In genomic region chr10:49139866-49140195, GRCh38 we compare ENCODE assay signal across 12 cellular contexts. TPM values are rescaled to one million over a fixed set of nuclear protein-coding genes. Genes with fewer than 3 reads are reported as not detected.
DNase-seq lines count a peak whose midpoint lies in the region; ATAC-seq and TF ChIP-seq lines count a peak whose summit lies in the region.
"Had no signal": no experiment of that assay in that cellular context is flagged by ENCODE, and none has a peak within 500 bp of the region (broad histone marks: within the 10 kb centered on the region; RNA-seq: fewer than 3 reads in every experiment).

No MANE protein-coding gene starts in this region.

- no peak overlapping the region for H3K27ac Mint-ChIP-seq in effector memory CD8-positive, alpha-beta T cell
- H3K27ac Mint-ChIP-seq: activated CD4-positive, alpha-beta T cell treated with anti-CD3 and anti-CD28 coated beads, Interleukin-2, amount 10 ng/mL, durations not matched to agents 7 days and 5 days had no signal

- H3K4me3 ChIP-seq in MG63 (no peak overlapping the region), epithelial cell of proximal tubule (ENCODE audit: low read depth, low read length) (no peak overlapping the region), retinal pigment epithelial cell (ENCODE audit: low read length) (no peak overlapping the region)

- H3K27me3 ChIP-seq in MG63 = no peaks in the 10 kb centered on the region

- peaks cover 10 to 12% of the 10 kb centered on the region in 2 donors for H3K27me3 Mint-ChIP-seq in effector memory CD8-positive, alpha-beta T cell

- H3K4me1 Mint-ChIP-seq in effector memory CD8-positive, alpha-beta T cell (ENCODE audit: low read depth in 2 of 2) = peaks cover 10% of the 10 kb centered on the region in 2 donors
- H3K4me1 Mint-ChIP-seq: activated CD4-positive, alpha-beta T cell treated with anti-CD3 and anti-CD28 coated beads, Interleukin-2, amount 10 ng/mL, durations not matched to agents 7 days and 5 days had no signal

- no peaks in the 10 kb centered on the region for H3K36me3 ChIP-seq in MG63

- no peaks in the 10 kb centered on the region for H3K9me3 ChIP-seq in MG63

- DNase-seq in EH (ENCODE audit: low read depth) (peak; percentile 98), MG63 (peak; percentile 90), epithelial cell of proximal tubule (ENCODE audit: low read depth) (peak; percentile 48), retinal pigment epithelial cell (ENCODE audit: low read depth) (peak; percentile 77)
- no peak for DNase-seq in effector memory CD8-positive, alpha-beta T cell
- DNase-seq: activated CD4-positive, alpha-beta T cell treated with anti-CD3 and anti-CD28 coated beads, Interleukin-2, amount 10 ng/mL, durations not matched to agents 7 days and 5 days; NCI-H1105; nephron progenitor cell had no signal

- TF ChIP-seq CTCF in epithelial cell of proximal tubule (conservative IDR thresholded peaks at IDR 0.05; ENCODE audit: low read depth, low read length) (no peak), retinal pigment epithelial cell (conservative IDR thresholded peaks at IDR 0.05; ENCODE audit: low read depth, low read length) (no peak)

- H3K9me3 Mint-ChIP-seq in effector memory CD8-positive, alpha-beta T cell = no peaks in the 10 kb centered on the region
- H3K9me3 Mint-ChIP-seq: activated CD4-positive, alpha-beta T cell treated with anti-CD3 and anti-CD28 coated beads, Interleukin-2, amount 10 ng/mL, durations not matched to agents 7 days and 5 days had no signal

- H3K4me3 Mint-ChIP-seq in effector memory CD8-positive, alpha-beta T cell = no peak overlapping the region
- H3K4me3 Mint-ChIP-seq: activated CD4-positive, alpha-beta T cell treated with anti-CD3 and anti-CD28 coated beads, Interleukin-2, amount 10 ng/mL, durations not matched to agents 7 days and 5 days; nephron progenitor cell had no signal

- no peak for ATAC-seq in effector memory CD8-positive, alpha-beta T cell (replicated peaks)
- ATAC-seq in GM18870 (IDR thresholded peaks at IDR 0.05; ENCODE audit: unreplicated experiment) (no peak), GM21717 (IDR thresholded peaks at IDR 0.05; ENCODE audit: unreplicated experiment) (no peak), HG02840 (IDR thresholded peaks at IDR 0.05; ENCODE audit: low FRiP score, unreplicated experiment) (no peak)
- ATAC-seq: Panc1 had no signal

- peaks cover 3% of the 10 kb centered on the region for H3K36me3 Mint-ChIP-seq in effector memory CD8-positive, alpha-beta T cell (ENCODE audit: insufficient read depth)

RNA-seq across cellular contexts. Expression of gene FAM170B, which starts 6.0 kb away (rescaled TPM):
- not detected in 2 replicates for total RNA-seq in MG63 (2014; rRNA removed; shearing (Covaris generic); ENCODE audit: low replicate concordance)
- total RNA-seq in epithelial cell of proximal tubule = not detected in 2 replicates
- total RNA-seq: activated CD4-positive, alpha-beta T cell treated with anti-CD3 and anti-CD28 coated beads, Interleukin-2, amount 10 ng/mL, durations not matched to agents 7 days and 5 days had no signal

RNA-seq across cellular contexts. Expression of gene VSTM4, which starts 24.5 kb away (rescaled TPM):
- 1.7 and 2.8 TPM in 2 replicates for total RNA-seq in MG63 (2014; rRNA removed; shearing (Covaris generic); ENCODE audit: low replicate concordance)
- total RNA-seq in epithelial cell of proximal tubule = 0.29 and 0.40 TPM in 2 replicates

RNA-seq across cellular contexts. Expression of gene TMEM273, which starts 48.4 kb away (rescaled TPM):
- total RNA-seq in MG63 (2014; rRNA removed; shearing (Covaris generic); ENCODE audit: low replicate concordance) = not detected in 2 replicates
- not detected in 2 replicates for total RNA-seq in epithelial cell of proximal tubule

Comparison
In these comparisons a context has a peak if more than half of its experiments do, and no peak if none do; other contexts are left out.
1. DNase-seq: peak in EH (single experiment), MG63 (single experiment), epithelial cell of proximal tubule (single experiment) and retinal pigment epithelial cell (single experiment); none in effector memory CD8-positive, alpha-beta T cell (0 of 3).